ENCODE assay signal across 5 cellular contexts in the genomic region with DNA sequence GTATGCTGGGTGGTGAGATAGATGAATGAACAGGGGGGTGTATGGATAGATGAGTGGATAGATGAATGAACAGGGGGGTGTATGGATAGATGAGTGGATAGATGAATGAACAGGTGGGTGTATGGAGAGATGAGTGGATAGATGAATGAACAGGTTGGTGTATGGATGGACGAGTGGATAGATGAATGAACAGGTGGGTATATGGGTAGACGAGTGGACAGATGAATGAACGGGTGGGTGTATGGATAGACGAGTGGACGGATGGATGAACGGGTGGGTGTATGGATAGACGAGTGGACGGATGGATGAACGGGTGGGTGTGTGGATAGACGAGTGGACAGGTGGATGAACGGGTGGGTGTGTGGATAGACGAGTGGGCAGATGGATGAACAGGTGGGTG.
A peak's percentile ranks its signal among the peaks of the same experiment; 100 is the strongest.
DNase-seq lines count a peak whose midpoint lies in the region; ATAC-seq and TF ChIP-seq lines count a peak whose summit lies in the region.
"Not testable (repeated sequence)": the region's sequence is repeated elsewhere in the genome, so short reads cannot be mapped to it uniquely, and the experiment has no call there.

No MANE protein-coding gene starts in this region.

- ATAC-seq in upper lobe of right lung, result not testable (repeated sequence)

- TF ChIP-seq CTCF in Calu3 (IDR thresholded peaks at IDR 0.05; ENCODE audit: unreplicated experiment); HEK293 (tag by site-specific recombination; IDR thresholded peaks at IDR 0.05); sigmoid colon (IDR thresholded peaks at IDR 0.05); spleen (IDR thresholded peaks at IDR 0.05 in 8 of 11, conservative IDR thresholded peaks at IDR 0.05 in 3 of 11); upper lobe of right lung (IDR thresholded peaks at IDR 0.05): not testable (repeated sequence)

- BruUV-seq in Calu3 (replicated peaks; lab: Mats Ljungman, UMichigan), result not testable (repeated sequence)

- not testable (repeated sequence) for H3K4me3 Mint-ChIP-seq in Calu3 (ENCODE audit: low read depth, unreplicated experiment)

- peak overlapping the region; percentile 12 for H3K27ac Mint-ChIP-seq in Calu3 (ENCODE audit: unreplicated experiment)

- DNase-seq in Calu3, result not testable (repeated sequence)
- DNase-seq in sigmoid colon, result peak; percentile 4
- peak; percentile 20 for DNase-seq in spleen
- peak; percentile 22 for DNase-seq in upper lobe of right lung

- not testable (repeated sequence) for H3K36me3 Mint-ChIP-seq in Calu3 (ENCODE audit: insufficient read depth, unreplicated experiment)

- CTCF ChIA-PET in Calu3 (lab: Charles Lee); HEK293 (lab: Yijun Ruan, JAX): not testable (repeated sequence)

- not testable (repeated sequence) for H3K27me3 ChIP-seq in sigmoid colon; spleen (replicated peaks in 1 of 7); upper lobe of right lung

- not testable (repeated sequence) for H3K9me3 ChIP-seq in HEK293 (ENCODE audit: control insufficient read depth, insufficient read depth, low read depth, low read length); sigmoid colon; spleen; upper lobe of right lung

- H3K27ac ChIP-seq in HEK293 (ENCODE audit: extremely low read depth, low read depth, low read length); sigmoid colon; spleen; upper lobe of right lung: not testable (repeated sequence)

- TF ChIP-seq EP300 in sigmoid colon (IDR thresholded peaks at IDR 0.05), result not testable (repeated sequence)

- TF ChIP-seq POLR2A in sigmoid colon (IDR thresholded peaks at IDR 0.05); spleen (IDR thresholded peaks at IDR 0.05): not testable (repeated sequence)

- H3K36me3 ChIP-seq in HEK293 (ENCODE audit: control insufficient read depth in 2 of 2, insufficient read depth in 1 of 2, low read length in 2 of 2); sigmoid colon; spleen; upper lobe of right lung: not testable (repeated sequence)

- H3K4me1 ChIP-seq in HEK293 (ENCODE audit: control insufficient read depth, insufficient read depth, low read length); spleen; upper lobe of right lung: not testable (repeated sequence)
- peaks cover 0 to 10% (median 7%) of the 10 kb centered on the region in 4 donors for H3K4me1 ChIP-seq in sigmoid colon

- intact Hi-C loops in Calu3 (cut with micrococcal nuclease; ENCODE audit: unreplicated experiment); sigmoid colon (cut with DNase I); spleen (cut with DNase I; ENCODE audit: low total_unique reads); upper lobe of right lung (cut with DNase I): not testable (repeated sequence)

- H3K4me1 Mint-ChIP-seq in Calu3 (ENCODE audit: low read depth, unreplicated experiment), result not testable (repeated sequence)

- not testable (repeated sequence) for H3K4me3 ChIP-seq in HEK293 (ENCODE audit: low read depth, low read length); sigmoid colon; spleen; upper lobe of right lung

- not testable (repeated sequence) for H3K9me3 Mint-ChIP-seq in Calu3 (ENCODE audit: low read depth, unreplicated experiment)

- 88 to 89% methylated on average over 12 of the region's 12 CpGs for WGBS in sigmoid colon, 2 donors
- 86 to 97% (median 88%) methylated on average over 12 of the region's 12 CpGs for WGBS in spleen, 5 donors

- H3K27me3 Mint-ChIP-seq in Calu3 (ENCODE audit: unreplicated experiment), result not testable (repeated sequence)

- POLR2A ChIA-PET in HEK293 (lab: Yijun Ruan, JAX), result not testable (repeated sequence)

TF ChIP-seq in HEK293, 187 proteins besides CTCF, POLR2A, EP300 and RAD21:
- peak; percentile 29; the same call in 1 of the 2 replicates for TF ChIP-seq EGR2 (tag by site-specific recombination; IDR thresholded peaks at IDR 0.05; ENCODE audit: low read depth)
- peak; percentile 99 for TF ChIP-seq ZBTB17 (tag by site-specific recombination; IDR thresholded peaks at IDR 0.05)
- peak; percentile 16; the same call in 1 of the 2 replicates for TF ChIP-seq ZFHX2 (tag by site-specific recombination; conservative IDR thresholded peaks at IDR 0.05)
TF ChIP-seq in HEK293: peak in this region for 3; not testable (repeated sequence) for 184.
